ENCODE assay signal across 16 cellular contexts in genomic region chr13:52707375-52707774, GRCh38. TPM values are rescaled to one million over a fixed set of nuclear protein-coding genes. Genes with fewer than 3 reads are reported as not detected.
DNase-seq lines count a peak whose midpoint lies in the region; ATAC-seq and TF ChIP-seq lines count a peak whose summit lies in the region.
"Had no signal": no experiment of that assay in that cellular context is flagged by ENCODE, and none has a peak within 500 bp of the region (broad histone marks: within the 10 kb centered on the region; RNA-seq: fewer than 3 reads in every experiment).

No MANE protein-coding gene starts in this region.

- H4K20me1 ChIP-seq in SK-N-SH (ENCODE audit: insufficient read depth): no peaks in the 10 kb centered on the region

- peak overlapping the region; percentile 57; the same call in 1 of the 2 replicates for H3K27ac Mint-ChIP-seq in WTC11
- H3K27ac Mint-ChIP-seq in neural crest cell (ENCODE audit: unreplicated experiment): no peak overlapping the region
- H3K27ac Mint-ChIP-seq: natural killer cell treated with Interleukin-12 subunit alpha and Interleukin-12 subunit beta and Interleukin-15 and Interleukin-18, amount 100 ng/mL, for 72 hours had no signal

- no peak overlapping the region for H2AFZ ChIP-seq in SK-N-SH (ENCODE audit: low read depth)

- no peaks in the 10 kb centered on the region for H3K9me2 ChIP-seq in SK-N-SH

- no peaks in the 10 kb centered on the region for H3K27me3 ChIP-seq in SK-N-SH (ENCODE audit: insufficient read depth)
- H3K27me3 ChIP-seq: testis had no signal

- no peaks in the 10 kb centered on the region for H3K79me2 ChIP-seq in SK-N-SH (ENCODE audit: insufficient read depth)

- H3F3A ChIP-seq in SK-N-SH (replicated peaks; ENCODE audit: insufficient read depth): no peaks in the 10 kb centered on the region

- TF ChIP-seq EP300 in SK-N-SH (IDR thresholded peaks at IDR 0.05; ENCODE audit: borderline replicate concordance in 1 of 2, low read depth in 1 of 2, low read length in 1 of 2): no peak

- H3K27me3 Mint-ChIP-seq in WTC11 (ENCODE audit: low read depth) (no peaks in the 10 kb centered on the region), neural crest cell (ENCODE audit: low read depth) (no peaks in the 10 kb centered on the region)

- ATAC-seq in SK-N-SH treated with all-trans-retinoic acid at 6 μM for 48 hours (no peak), WTC11 (peak; percentile 50), HG03571 (IDR thresholded peaks at IDR 0.05; ENCODE audit: unreplicated experiment) (no peak)
- ATAC-seq: natural killer cell treated with Interleukin-12 subunit alpha and Interleukin-12 subunit beta and Interleukin-15 and Interleukin-18, amount 100 ng/mL, for 72 hours had no signal

- no peak overlapping the region for H3K9ac ChIP-seq in SK-N-SH

- DNase-seq in SK-N-SH (peak; percentile 32), HT1080 (ENCODE audit: low read depth) (peak; percentile 26), WTC11 (ENCODE audit: low spot score) (no peak), neural crest cell (ENCODE audit: low read depth, low spot score) (no peak), erythroblast (lab: John Stamatoyannopoulos, UW) (no peak)
- DNase-seq in activated T-cell treated with anti-CD3 and anti-CD28 coated beads, Interleukin-2, amount 50 U/mL, for 1 hour: no peak
- DNase-seq: activated naive CD4-positive, alpha-beta T cell treated with Interleukin-2 at 50 U/mL for 16 hours; NCI-H1105 treated with DMSO at 0.1 percent for 48 hours; NK-92 treated with Interleukin-12 subunit alpha and Interleukin-12 subunit beta, amount 100 ng/mL, for 24 hours; stimulated activated CD4-positive, alpha-beta T cell treated with anti-CD3 and anti-CD28 coated beads, Interleukin-1b, Interleukin-23, amount 100 ng/mL, for 48 hours; testis had no signal

- no peaks in the 10 kb centered on the region for H3K36me3 ChIP-seq in SK-N-SH (replicated peaks in 1 of 2; ENCODE audit: control insufficient read depth in 1 of 2, insufficient read depth in 2 of 2, low read length in 1 of 2)

- TF ChIP-seq CTCF in SK-N-SH (IDR thresholded peaks at IDR 0.05): no peak; the same call in 1 of the 2 replicates
- TF ChIP-seq CTCF in WTC11 (IDR thresholded peaks at IDR 0.05): no peak
- peak; percentile 39 for TF ChIP-seq CTCF in neural crest cell (conservative IDR thresholded peaks at IDR 0.05)

- H3K9me3 ChIP-seq in SK-N-SH: no peaks in the 10 kb centered on the region
- H3K9me3 ChIP-seq: testis had no signal

- no peaks in the 10 kb centered on the region for H3K9me3 Mint-ChIP-seq in WTC11
- H3K9me3 Mint-ChIP-seq in neural crest cell: no peaks in the 10 kb centered on the region
- H3K9me3 Mint-ChIP-seq: natural killer cell treated with Interleukin-12 subunit alpha and Interleukin-12 subunit beta and Interleukin-15 and Interleukin-18, amount 100 ng/mL, for 72 hours had no signal

- no peak for TF ChIP-seq POLR2A in erythroblast (IDR thresholded peaks at IDR 0.05; ENCODE audit: low read length)

- H3K4me1 Mint-ChIP-seq in WTC11 (peaks cover 36% of the 10 kb centered on the region), neural crest cell (peaks cover 19% of the 10 kb centered on the region)

- WGBS in SK-N-SH (ENCODE audit: low lambda C conversion rate): 22% methylated on average over 1 of the region's 1 CpG

- H3K4me2 ChIP-seq in SK-N-SH: no peak overlapping the region

- CTCF ChIA-PET in SK-N-SH (lab: Yijun Ruan, JAX): interaction anchor here (0.8 to 2.3 kb wide), 5 partner anchors 9 to 445 kb away, joined by 3 to 13 read pairs (median 4); no protein-coding TSS in a partner anchor
- CTCF ChIA-PET in WTC11 (lab: Charles Lee): no interaction called here

- TF ChIP-seq RAD21 in SK-N-SH (IDR thresholded peaks at IDR 0.05; ENCODE audit: low read length): peak; percentile 56

- POLR2A ChIA-PET in SK-N-SH (lab: Yijun Ruan, JAX) (no interaction called here), WTC11 (lab: Charles Lee) (no interaction called here)

- no peak overlapping the region for H3K4me3 ChIP-seq in SK-N-SH (ENCODE audit: low read depth in 2 of 2, low read length in 1 of 2)
- H3K4me3 ChIP-seq: testis had no signal

- H3K4me3 Mint-ChIP-seq in WTC11 (no peak overlapping the region), neural crest cell (no peak overlapping the region)
- H3K4me3 Mint-ChIP-seq: natural killer cell treated with Interleukin-12 subunit alpha and Interleukin-12 subunit beta and Interleukin-15 and Interleukin-18, amount 100 ng/mL, for 72 hours had no signal

- H3K4me1 ChIP-seq in SK-N-SH (ENCODE audit: control insufficient read depth in 1 of 2, insufficient read depth in 2 of 2, low read depth in 1 of 2, low read length in 1 of 2): peaks cover 4 to 5% of the 10 kb centered on the region in 2 experiments; a peak in 2 of 4 replicates
- H3K4me1 ChIP-seq: testis had no signal

- no peak overlapping the region for H3K27ac ChIP-seq in SK-N-SH (ENCODE audit: low read depth in 2 of 2, low read length in 1 of 2)
- H3K27ac ChIP-seq: testis had no signal

- peaks cover 10% of the 10 kb centered on the region; the same call in 1 of the 2 replicates for H3K36me3 Mint-ChIP-seq in WTC11
- H3K36me3 Mint-ChIP-seq in neural crest cell (ENCODE audit: low read depth): no peaks in the 10 kb centered on the region
- H3K36me3 Mint-ChIP-seq: natural killer cell treated with Interleukin-12 subunit alpha and Interleukin-12 subunit beta and Interleukin-15 and Interleukin-18, amount 100 ng/mL, for 72 hours had no signal

TF ChIP-seq in SK-N-SH, 30 proteins besides CTCF, POLR2A, EP300 and RAD21:
- TF ChIP-seq ELF1 (IDR thresholded peaks at IDR 0.05): no peak
- TF ChIP-seq SMC3 (IDR thresholded peaks at IDR 0.05; ENCODE audit: low read depth, low read length): peak; percentile 29; the same call in 1 of the 2 replicates

TF ChIP-seq in SK-N-SH treated with all-trans-retinoic acid at 6 μM for 48 hours, 23 proteins besides CTCF, POLR2A, EP300 and RAD21 (continues in another document):
- TF ChIP-seq CSRNP3 (CRISPR knock-in tag; IDR thresholded peaks at IDR 0.05) (no peak), PPARA (CRISPR knock-in tag; IDR thresholded peaks at IDR 0.05; ENCODE audit: borderline replicate concordance) (no peak)

TF ChIP-seq in WTC11, 78 proteins besides CTCF, POLR2A, EP300 and RAD21:
- TF ChIP-seq FOXP4 (CRISPR knock-in tag; IDR thresholded peaks at IDR 0.05): no peak
- TF ChIP-seq NFATC4 (CRISPR knock-in tag; IDR thresholded peaks at IDR 0.05): no peak
- no peak for TF ChIP-seq ZNF138 (CRISPR knock-in tag; conservative IDR thresholded peaks at IDR 0.05)
TF ChIP-seq in WTC11: peak in this region for 0.

RNA-seq across cellular contexts. Expression of gene CNMD, which starts 32.2 kb away (rescaled TPM):
- polyA plus RNA-seq in SK-N-SH (2012; rRNA removed): not detected in 2 replicates
- polyA plus RNA-seq in SK-N-SH (2012; cell fraction: cytosol; rRNA removed): not detected in 2 replicates
- not detected in 2 replicates for polyA plus RNA-seq in SK-N-SH (2012; cell fraction: nucleus; rRNA removed)
- total RNA-seq in HT1080 (2014; rRNA removed; shearing (Covaris generic)): not detected in 2 replicates
- not detected in 2 replicates for polyA plus RNA-seq in HT1080 (2015; cell fraction: cytosol; rRNA removed)
- not detected in 2 replicates for polyA plus RNA-seq in HT1080 (2015; cell fraction: nucleus; rRNA removed)
- total RNA-seq in WTC11 (2021) (65.5 to 95.1 TPM (median 65.6 TPM) in 3 replicates), neural crest cell (2.4 and 2.8 TPM in 2 replicates)
- total RNA-seq: lower leg skin; natural killer cell treated with Interleukin-12 subunit alpha and Interleukin-12 subunit beta and Interleukin-15 and Interleukin-18, amount 100 ng/mL, for 72 hours; renal cortical epithelial cell had no signal

RNA-seq across cellular contexts. Expression of gene SUGT1, which starts 54.7 kb away (rescaled TPM):
- 17.8 and 18.6 TPM in 2 replicates for polyA plus RNA-seq in SK-N-SH (2012; rRNA removed)
- 21.0 and 28.4 TPM in 2 replicates for polyA plus RNA-seq in SK-N-SH (2012; cell fraction: cytosol; rRNA removed)
- 7.6 and 14.4 TPM in 2 replicates for polyA plus RNA-seq in SK-N-SH (2012; cell fraction: nucleus; rRNA removed)
- 60.6 and 79.5 TPM in 2 replicates for total RNA-seq in HT1080 (2014; rRNA removed; shearing (Covaris generic))
- polyA plus RNA-seq in HT1080 (2015; cell fraction: cytosol; rRNA removed): 54.2 and 54.4 TPM in 2 replicates
- polyA plus RNA-seq in HT1080 (2015; cell fraction: nucleus; rRNA removed): 43.6 and 45.5 TPM in 2 replicates
- total RNA-seq in WTC11 (2021) (74.8 to 77.6 TPM (median 76.3 TPM) in 3 replicates), neural crest cell (74.0 and 75.2 TPM in 2 replicates)

Comparison
In these comparisons a context has a peak if more than half of its experiments do, and no peak if none do; other contexts are left out.
1. DNase-seq: peak in SK-N-SH (single experiment) and HT1080 (single experiment); none in WTC11 (single experiment), neural crest cell (single experiment), activated T-cell treated with anti-CD3 and anti-CD28 coated beads, Interleukin-2, amount 50 U/mL, for 1 hour (single experiment) and erythroblast (0 of 2).
2. RNA of gene CNMD, which starts 32.2 kb away (total RNA-seq): 65.5 to 95.1 TPM in WTC11; 2.4 to 2.8 TPM in neural crest cell and not detected in HT1080; every median in the first group is over 10 times any median in the second.